8 cellular contexts compared by ENCODE assay signal in genomic region chr18:34322365-34323289, GRCh38.
DNase-seq lines count a peak whose midpoint lies in the region; ATAC-seq and TF ChIP-seq lines count a peak whose summit lies in the region.

No MANE protein-coding gene starts in this region.

- in situ Hi-C loops in astrocyte of the cerebellum (cut with HindIII; ENCODE audit: low sequenced_read_pairs) = no loop called here

- TF ChIP-seq CTCF in astrocyte of the cerebellum (IDR thresholded peaks at IDR 0.05; ENCODE audit: low read depth, low read length, missing control alignments) (peak; percentile 87), testis (IDR thresholded peaks at IDR 0.05) (peak in 2 of 3 experiments; percentile 33 to 40)

- no peak for TF ChIP-seq POLR2A in testis (IDR thresholded peaks at IDR 0.05)

- 20 to 27% methylated on average over 16 of the region's 16 CpGs for WGBS in testis, 2 donors

- no peak overlapping the region for H3K27ac ChIP-seq in testis

- H3K36me3 ChIP-seq in testis (ENCODE audit: low read depth, missing control alignments) = no peaks in the 10 kb centered on the region

- H3K4me3 ChIP-seq in astrocyte of the cerebellum (ENCODE audit: low read depth, low read length) (no peak overlapping the region), testis (no peak overlapping the region)

- ATAC-seq in HG03025 (IDR thresholded peaks at IDR 0.05; ENCODE audit: low FRiP score, unreplicated experiment) = peak; percentile 50

- DNase-seq in stimulated activated CD4-positive, alpha-beta T cell treated with anti-CD3 and anti-CD28 coated beads, Interleukin-15, amount 100 ng/mL, for 24 hours = peak; percentile 9
- no peak for DNase-seq in stimulated activated CD4-positive, alpha-beta T cell treated with anti-CD3 and anti-CD28 coated beads, Interleukin-12 subunit alpha, Interleukin-12 subunit beta, amount 100 ng/mL, for 4 hours
- DNase-seq in NCI-H226 (peak; percentile 4), astrocyte of the cerebellum (ENCODE audit: low read depth) (peak; percentile 83), iris pigment epithelial cell (ENCODE audit: low read depth) (peak; percentile 70), testis (peak; percentile 82), DMS79 treated with DMSO at 0.1 percent for 48 hours (lab: John Stamatoyannopoulos, UW) (no peak)

- no peaks in the 10 kb centered on the region for H3K27me3 ChIP-seq in testis

- H3K4me1 ChIP-seq in testis = no peaks in the 10 kb centered on the region

- H3K9me3 ChIP-seq in testis = no peaks in the 10 kb centered on the region

- intact Hi-C loops in testis (cut with DNase I; ENCODE audit: low total_unique reads) = no loop called here

Comparison
In these comparisons a context has a peak if more than half of its experiments do, and no peak if none do; other contexts are left out.
1. DNase-seq: peak in stimulated activated CD4-positive, alpha-beta T cell treated with anti-CD3 and anti-CD28 coated beads, Interleukin-15, amount 100 ng/mL, for 24 hours (single experiment), NCI-H226 (single experiment), astrocyte of the cerebellum (single experiment), iris pigment epithelial cell (single experiment) and testis (single experiment); none in stimulated activated CD4-positive, alpha-beta T cell treated with anti-CD3 and anti-CD28 coated beads, Interleukin-12 subunit alpha, Interleukin-12 subunit beta, amount 100 ng/mL, for 4 hours (single experiment) and DMS79 treated with DMSO at 0.1 percent for 48 hours (single experiment).